ENCODE assay signal across 21 cellular contexts in the genomic region with DNA sequence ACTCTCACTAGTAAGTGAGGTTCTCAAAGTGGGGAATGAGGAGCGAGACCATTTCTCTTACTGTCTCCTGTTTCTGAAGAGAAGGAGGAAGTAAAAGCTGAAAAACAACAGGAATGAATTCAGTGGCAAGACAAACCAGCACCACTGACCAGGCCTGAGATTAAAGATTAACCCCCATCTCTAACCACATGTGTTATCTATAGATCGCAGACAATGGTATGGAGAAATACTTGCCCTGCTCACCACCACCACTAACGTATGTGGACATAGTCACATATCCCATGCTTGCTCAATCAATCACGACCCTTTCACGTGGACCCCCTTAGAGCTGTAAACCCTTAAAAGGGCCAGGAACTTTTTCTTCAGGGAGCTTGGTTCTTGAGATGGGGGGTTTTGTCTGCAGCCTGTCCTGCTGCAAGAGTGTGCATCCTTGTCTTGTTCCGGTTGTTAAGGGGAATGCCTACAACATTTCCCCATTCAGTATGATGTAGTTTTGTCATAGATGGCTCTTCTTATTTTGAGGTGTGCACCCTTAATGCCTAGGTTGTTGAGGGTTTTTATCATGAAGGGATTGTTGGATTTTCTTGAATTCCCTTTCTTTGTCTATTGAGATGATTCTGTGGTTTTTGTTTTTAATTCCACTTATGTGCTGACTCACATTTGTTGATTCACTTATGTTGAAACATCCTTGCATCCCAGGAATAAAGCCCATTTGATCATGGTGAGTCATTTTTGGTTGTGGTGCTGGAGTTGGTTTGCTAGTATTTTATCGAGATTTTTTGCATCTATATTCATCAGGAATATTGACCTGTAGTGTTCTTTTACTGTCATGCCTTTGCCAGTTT.
A peak's percentile ranks its signal among the peaks of the same experiment; 100 is the strongest.
DNase-seq lines count a peak whose midpoint lies in the region; ATAC-seq and TF ChIP-seq lines count a peak whose summit lies in the region.
"Had no signal": no experiment of that assay in that cellular context is flagged by ENCODE, and none has a peak within 500 bp of the region (broad histone marks: within the 10 kb centered on the region; RNA-seq: fewer than 3 reads in every experiment).

No MANE protein-coding gene starts in this region.

- ATAC-seq in GM18517 (IDR thresholded peaks at IDR 0.05; ENCODE audit: unreplicated experiment) (no peak), GM19035 (IDR thresholded peaks at IDR 0.05; ENCODE audit: unreplicated experiment) (no peak)
- ATAC-seq: HepG2; natural killer cell; psoas muscle; stimulated activated memory B cell treated with anti-CD40 and anti-IgM and Interleukin-4, amounts not matched to agents 10 μg/mL and 1 μg/mL and 100 μg/mL, for 72 hours had no signal

- H3K4me3 ChIP-seq in epithelial cell of esophagus (ENCODE audit: low read length), result no peak overlapping the region
- H3K4me3 ChIP-seq: esophagus muscularis mucosa, PC-9, psoas muscle, tibial artery had no signal

- DNase-seq in HPDE6-E6E7 (ENCODE audit: extremely low spot score) (peak; percentile 26), RPMI7951 (ENCODE audit: low read depth) (peak; percentile 19), epithelial cell of esophagus (ENCODE audit: low read depth) (peak; percentile 86), epidermal melanocyte (ENCODE audit: insufficient read length, low spot score) (no peak)
- no peak for DNase-seq in activated CD4-positive, alpha-beta T cell treated with anti-CD3 and anti-CD28 coated beads for 48 hours
- DNase-seq: activated CD4-positive, alpha-beta T cell treated with anti-CD3 and anti-CD28 coated beads, Interleukin-2, amount 50 U/mL, for 4 hours; activated naive CD4-positive, alpha-beta T cell treated with anti-CD3 and anti-CD28 coated beads for 36 hours; dermis blood vessel endothelial cell; natural killer cell; NCI-H1048; NCI-H2107; NCI-H748 treated with DMSO at 0.1 percent for 48 hours; PC-9; psoas muscle; stimulated activated CD4-positive, alpha-beta T cell treated with anti-CD3 and anti-CD28 coated beads, Interleukin-12 subunit alpha, Interleukin-12 subunit beta, amount 100 ng/mL, for 4 hours; tibial artery had no signal

- no peak for TF ChIP-seq CTCF in epithelial cell of esophagus (IDR thresholded peaks at IDR 0.05; ENCODE audit: insufficient read depth, low read depth, low read length, missing control alignments)

Comparison
In these comparisons a context has a peak if more than half of its experiments do, and no peak if none do; other contexts are left out.
1. DNase-seq: peak in HPDE6-E6E7 (single experiment), RPMI7951 (single experiment) and epithelial cell of esophagus (single experiment); none in activated CD4-positive, alpha-beta T cell treated with anti-CD3 and anti-CD28 coated beads for 48 hours (single experiment) and epidermal melanocyte (single experiment).